Comparison of ENCODE assay signal across 9 cellular contexts in genomic region chr17:1001640-1002411, GRCh38. TPM values are rescaled to one million over a fixed set of nuclear protein-coding genes. Genes with fewer than 3 reads are reported as not detected.
DNase-seq lines count a peak whose midpoint lies in the region; ATAC-seq and TF ChIP-seq lines count a peak whose summit lies in the region.
"Had no signal": no experiment of that assay in that cellular context is flagged by ENCODE, and none has a peak within 500 bp of the region (broad histone marks: within the 10 kb centered on the region; RNA-seq: fewer than 3 reads in every experiment).

No MANE protein-coding gene starts in this region.

- H3K36me3 Mint-ChIP-seq in T-helper 1 cell treated with Interleukin-12 subunit alpha and Interleukin-12 subunit beta and Interleukin-4 antibody, amounts not matched to agents 30 μg/mL and 1 μg/mL, for 36 hours (ENCODE audit: low read depth) = peaks cover 33% of the 10 kb centered on the region
- peaks cover 52% of the 10 kb centered on the region for H3K36me3 Mint-ChIP-seq in brain

- H3K4me3 Mint-ChIP-seq in T-helper 1 cell treated with Interleukin-12 subunit alpha and Interleukin-12 subunit beta and Interleukin-4 antibody, amounts not matched to agents 30 μg/mL and 1 μg/mL, for 36 hours = no peak overlapping the region
- peak overlapping the region in 1 of 5 experiments; percentile 79 for H3K4me3 Mint-ChIP-seq in brain

- ATAC-seq in HG03039 (IDR thresholded peaks at IDR 0.05; ENCODE audit: unreplicated experiment) = no peak

- H3K4me1 Mint-ChIP-seq in T-helper 1 cell treated with Interleukin-12 subunit alpha and Interleukin-12 subunit beta and Interleukin-4 antibody, amounts not matched to agents 30 μg/mL and 1 μg/mL, for 36 hours (ENCODE audit: low read depth) = peaks cover 14% of the 10 kb centered on the region
- H3K4me1 Mint-ChIP-seq in brain = peaks cover 74% of the 10 kb centered on the region

- H3K9me3 Mint-ChIP-seq in T-helper 1 cell treated with Interleukin-12 subunit alpha and Interleukin-12 subunit beta and Interleukin-4 antibody, amounts not matched to agents 30 μg/mL and 1 μg/mL, for 36 hours = no peaks in the 10 kb centered on the region
- H3K9me3 Mint-ChIP-seq in brain = no peaks in the 10 kb centered on the region

- H3K27ac Mint-ChIP-seq in T-helper 1 cell treated with Interleukin-12 subunit alpha and Interleukin-12 subunit beta and Interleukin-4 antibody, amounts not matched to agents 30 μg/mL and 1 μg/mL, for 36 hours = peak overlapping the region; percentile 24
- H3K27ac Mint-ChIP-seq in brain = peak overlapping the region; percentile 22 to 94 (median 85)

- DNase-seq in T-helper 1 cell (no peak), hepatic stellate cell (ENCODE audit: low spot score) (peak; percentile 90), stromal cell of bone marrow (ENCODE audit: low read depth) (peak; percentile 92), NAMALWA (ENCODE audit: low spot score) (no peak)
- DNase-seq in activated CD8-positive, alpha-beta memory T cell treated with anti-CD3 and anti-CD28 coated beads, Interleukin-2, amount 50 U/mL, for 48 hours = no peak
- DNase-seq: ACHN had no signal

- no peaks in the 10 kb centered on the region for H3K27me3 Mint-ChIP-seq in T-helper 1 cell treated with Interleukin-12 subunit alpha and Interleukin-12 subunit beta and Interleukin-4 antibody, amounts not matched to agents 30 μg/mL and 1 μg/mL, for 36 hours (ENCODE audit: low read depth)
- H3K27me3 Mint-ChIP-seq in brain = peaks cover 8% of the 10 kb centered on the region

- no peak for TF ChIP-seq CTCF in brain (conservative IDR thresholded peaks at IDR 0.05)

RNA-seq across cellular contexts. Expression of gene TIMM22, which starts 4.9 kb away (rescaled TPM):
- 14.4 TPM for polyA plus RNA-seq in brain (ENCODE audit: insufficient read depth, low read depth, low replicate concordance)

RNA-seq across cellular contexts. Expression of gene NXN, which starts 22.2 kb away (rescaled TPM):
- 127 TPM for polyA plus RNA-seq in brain (ENCODE audit: insufficient read depth, low read depth, low replicate concordance)

Comparison
In these comparisons a context has a peak if more than half of its experiments do, and no peak if none do; other contexts are left out.
1. DNase-seq: peak in hepatic stellate cell (single experiment) and stromal cell of bone marrow (single experiment); none in T-helper 1 cell (0 of 5), NAMALWA (single experiment) and activated CD8-positive, alpha-beta memory T cell treated with anti-CD3 and anti-CD28 coated beads, Interleukin-2, amount 50 U/mL, for 48 hours (single experiment).